ENCODE assay signal across 1 cellular context in genomic region chr2:98027955-98028593, GRCh38.
TF ChIP-seq lines count a peak whose summit lies in the region.

No MANE protein-coding gene starts in this region.

TF ChIP-seq in GM23338, 12 proteins besides CTCF, POLR2A, EP300 and RAD21 (continued from another document):
- no peak for TF ChIP-seq ZNF462 (CRISPR knock-in tag; IDR thresholded peaks at IDR 0.05)
- no peak for TF ChIP-seq POLR2AphosphoS5 (IDR thresholded peaks at IDR 0.05; ENCODE audit: low read depth)
- TF ChIP-seq CREB1 (CRISPR knock-in tag; IDR thresholded peaks at IDR 0.05; ENCODE audit: low read depth), result no peak
- TF ChIP-seq EZH2 (IDR thresholded peaks at IDR 0.05; ENCODE audit: low read depth, unreplicated experiment), result no peak
- TF ChIP-seq EZH2phosphoT487 (IDR thresholded peaks at IDR 0.05; ENCODE audit: unreplicated experiment), result no peak
- no peak for TF ChIP-seq ZNF331 (CRISPR knock-in tag; IDR thresholded peaks at IDR 0.05; ENCODE audit: low read depth)
- TF ChIP-seq JUNB (IDR thresholded peaks at IDR 0.05; ENCODE audit: unreplicated experiment), result no peak
